Comparison of ENCODE assay signal across 1 cellular context in genomic region chr2:147927053-147927588, GRCh38.
TF ChIP-seq lines count a peak whose summit lies in the region.

No MANE protein-coding gene starts in this region.

TF ChIP-seq in HepG2, 621 proteins besides CTCF, POLR2A, EP300 and RAD21 (continued from another document and continues in another):
- TF ChIP-seq, protein P1, sequence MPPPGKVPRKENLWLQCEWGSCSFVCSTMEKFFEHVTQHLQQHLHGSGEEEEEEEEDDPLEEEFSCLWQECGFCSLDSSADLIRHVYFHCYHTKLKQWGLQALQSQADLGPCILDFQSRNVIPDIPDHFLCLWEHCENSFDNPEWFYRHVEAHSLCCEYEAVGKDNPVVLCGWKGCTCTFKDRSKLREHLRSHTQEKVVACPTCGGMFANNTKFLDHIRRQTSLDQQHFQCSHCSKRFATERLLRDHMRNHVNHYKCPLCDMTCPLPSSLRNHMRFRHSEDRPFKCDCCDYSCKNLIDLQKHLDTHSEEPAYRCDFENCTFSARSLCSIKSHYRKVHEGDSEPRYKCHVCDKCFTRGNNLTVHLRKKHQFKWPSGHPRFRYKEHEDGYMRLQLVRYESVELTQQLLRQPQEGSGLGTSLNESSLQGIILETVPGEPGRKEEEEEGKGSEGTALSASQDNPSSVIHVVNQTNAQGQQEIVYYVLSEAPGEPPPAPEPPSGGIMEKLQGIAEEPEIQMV (CRISPR knock-in tag; IDR thresholded peaks at IDR 0.05; ENCODE audit: low read depth): no peak
- TF ChIP-seq ZNF280D (CRISPR knock-in tag; IDR thresholded peaks at IDR 0.05) (0 out of 2 replicates have a peak, but pooled peaks have one; percentile 20), TBX3 (IDR thresholded peaks at IDR 0.05; ENCODE audit: borderline replicate concordance) (peak; percentile 83), ZNF558 (CRISPR knock-in tag; IDR thresholded peaks at IDR 0.05; ENCODE audit: borderline replicate concordance) (no peak), GMEB2 (CRISPR knock-in tag; IDR thresholded peaks at IDR 0.05; ENCODE audit: low read depth) (no peak), PLRG1 (conservative IDR thresholded peaks at IDR 0.05) (no peak), ZBTB8A (CRISPR knock-in tag; IDR thresholded peaks at IDR 0.05; ENCODE audit: borderline replicate concordance, low read depth) (no peak), HCFC1 (IDR thresholded peaks at IDR 0.05; ENCODE audit: low read depth, low read length) (no peak), CBX2 (IDR thresholded peaks at IDR 0.05; ENCODE audit: low read depth, low read length) (no peak), CBX2 (CRISPR knock-in tag; IDR thresholded peaks at IDR 0.05; ENCODE audit: low read depth) (no peak), ZNF10 (CRISPR knock-in tag; IDR thresholded peaks at IDR 0.05; ENCODE audit: borderline replicate concordance, low read depth) (no peak), TEAD2 (CRISPR knock-in tag; IDR thresholded peaks at IDR 0.05) (no peak), SMARCE1 (IDR thresholded peaks at IDR 0.05; ENCODE audit: borderline replicate concordance) (peak; percentile 58; the same call in 1 of the 2 replicates), ZNF44 (CRISPR knock-in tag; IDR thresholded peaks at IDR 0.05) (0 out of 2 replicates have a peak, but pooled peaks have one; percentile 53), SP1 (IDR thresholded peaks at IDR 0.05) (no peak), SP1 (CRISPR knock-in tag; IDR thresholded peaks at IDR 0.05) (no peak), HOXA3 (CRISPR knock-in tag; IDR thresholded peaks at IDR 0.05) (peak; percentile 82), ZNF644 (CRISPR knock-in tag; IDR thresholded peaks at IDR 0.05; ENCODE audit: low read depth) (peak; percentile 99), ZBTB42 (CRISPR knock-in tag; IDR thresholded peaks at IDR 0.05) (0 out of 2 replicates have a peak, but pooled peaks have one; percentile 72), SUZ12 (IDR thresholded peaks at IDR 0.05; ENCODE audit: low read depth, low read length) (no peak), SAFB2 (CRISPR knock-in tag; IDR thresholded peaks at IDR 0.05; ENCODE audit: borderline replicate concordance, low read depth) (no peak), ZNF33B (CRISPR knock-in tag; IDR thresholded peaks at IDR 0.05) (peak; percentile 56; the same call in 1 of the 2 replicates), TEAD3 (CRISPR knock-in tag; optimal IDR thresholded peaks at IDR 0.05; ENCODE audit: borderline replicate concordance) (peak; percentile 98), ZNF296 (CRISPR knock-in tag; conservative IDR thresholded peaks at IDR 0.05) (no peak), ZBTB43 (CRISPR knock-in tag; conservative IDR thresholded peaks at IDR 0.05) (peak; percentile 96), PHF5A (CRISPR knock-in tag; IDR thresholded peaks at IDR 0.05; ENCODE audit: low read depth, unreplicated experiment) (peak; percentile 63), ZFX (CRISPR knock-in tag; IDR thresholded peaks at IDR 0.05; ENCODE audit: low read depth) (no peak), PBX2 (CRISPR knock-in tag; IDR thresholded peaks at IDR 0.05) (no peak; the same call in 1 of the 2 replicates), GLI4 (CRISPR knock-in tag; IDR thresholded peaks at IDR 0.05; ENCODE audit: borderline replicate concordance) (no peak), ZNF432 (CRISPR knock-in tag; IDR thresholded peaks at IDR 0.05; ENCODE audit: borderline replicate concordance) (no peak), ZNF446 (CRISPR knock-in tag; IDR thresholded peaks at IDR 0.05) (no peak), MTA3 (CRISPR knock-in tag; IDR thresholded peaks at IDR 0.05) (no peak), ZNF468 (CRISPR knock-in tag; IDR thresholded peaks at IDR 0.05) (no peak), ZNF101 (CRISPR knock-in tag; IDR thresholded peaks at IDR 0.05; ENCODE audit: borderline replicate concordance, low read depth) (no peak), RORA (CRISPR knock-in tag; IDR thresholded peaks at IDR 0.05) (no peak), ZNF234 (CRISPR knock-in tag; conservative IDR thresholded peaks at IDR 0.05) (no peak), SMAD3 (CRISPR knock-in tag; IDR thresholded peaks at IDR 0.05) (peak; percentile 93), ZIK1 (CRISPR knock-in tag; IDR thresholded peaks at IDR 0.05; ENCODE audit: borderline replicate concordance, low read depth) (no peak), BCL6 (CRISPR knock-in tag; IDR thresholded peaks at IDR 0.05) (peak; percentile 95)
- TF ChIP-seq, protein P2, sequence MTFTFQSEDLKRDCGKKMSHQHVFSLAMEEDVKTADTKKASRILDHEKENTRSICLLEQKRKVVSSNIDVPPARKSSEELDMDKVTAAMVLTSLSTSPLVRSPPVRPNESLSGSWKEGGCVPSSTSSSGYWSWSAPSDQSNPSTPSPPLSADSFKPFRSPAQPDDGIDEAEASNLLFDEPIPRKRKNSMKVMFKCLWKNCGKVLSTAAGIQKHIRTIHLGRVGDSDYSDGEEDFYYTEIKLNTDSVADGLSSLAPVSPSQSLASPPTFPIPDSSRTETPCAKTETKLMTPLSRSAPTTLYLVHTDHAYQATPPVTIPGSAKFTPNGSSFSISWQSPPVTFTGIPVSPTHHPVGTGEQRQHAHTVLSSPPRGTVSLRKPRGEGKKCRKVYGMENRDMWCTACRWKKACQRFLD (CRISPR knock-in tag; IDR thresholded peaks at IDR 0.05; ENCODE audit: borderline replicate concordance): no peak
- TF ChIP-seq, protein P3, sequence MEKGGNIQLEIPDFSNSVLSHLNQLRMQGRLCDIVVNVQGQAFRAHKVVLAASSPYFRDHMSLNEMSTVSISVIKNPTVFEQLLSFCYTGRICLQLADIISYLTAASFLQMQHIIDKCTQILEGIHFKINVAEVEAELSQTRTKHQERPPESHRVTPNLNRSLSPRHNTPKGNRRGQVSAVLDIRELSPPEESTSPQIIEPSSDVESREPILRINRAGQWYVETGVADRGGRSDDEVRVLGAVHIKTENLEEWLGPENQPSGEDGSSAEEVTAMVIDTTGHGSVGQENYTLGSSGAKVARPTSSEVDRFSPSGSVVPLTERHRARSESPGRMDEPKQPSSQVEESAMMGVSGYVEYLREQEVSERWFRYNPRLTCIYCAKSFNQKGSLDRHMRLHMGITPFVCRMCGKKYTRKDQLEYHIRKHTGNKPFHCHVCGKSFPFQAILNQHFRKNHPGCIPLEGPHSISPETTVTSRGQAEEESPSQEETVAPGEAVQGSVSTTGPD (CRISPR knock-in tag; IDR thresholded peaks at IDR 0.05): no peak
- TF ChIP-seq, protein P4, sequence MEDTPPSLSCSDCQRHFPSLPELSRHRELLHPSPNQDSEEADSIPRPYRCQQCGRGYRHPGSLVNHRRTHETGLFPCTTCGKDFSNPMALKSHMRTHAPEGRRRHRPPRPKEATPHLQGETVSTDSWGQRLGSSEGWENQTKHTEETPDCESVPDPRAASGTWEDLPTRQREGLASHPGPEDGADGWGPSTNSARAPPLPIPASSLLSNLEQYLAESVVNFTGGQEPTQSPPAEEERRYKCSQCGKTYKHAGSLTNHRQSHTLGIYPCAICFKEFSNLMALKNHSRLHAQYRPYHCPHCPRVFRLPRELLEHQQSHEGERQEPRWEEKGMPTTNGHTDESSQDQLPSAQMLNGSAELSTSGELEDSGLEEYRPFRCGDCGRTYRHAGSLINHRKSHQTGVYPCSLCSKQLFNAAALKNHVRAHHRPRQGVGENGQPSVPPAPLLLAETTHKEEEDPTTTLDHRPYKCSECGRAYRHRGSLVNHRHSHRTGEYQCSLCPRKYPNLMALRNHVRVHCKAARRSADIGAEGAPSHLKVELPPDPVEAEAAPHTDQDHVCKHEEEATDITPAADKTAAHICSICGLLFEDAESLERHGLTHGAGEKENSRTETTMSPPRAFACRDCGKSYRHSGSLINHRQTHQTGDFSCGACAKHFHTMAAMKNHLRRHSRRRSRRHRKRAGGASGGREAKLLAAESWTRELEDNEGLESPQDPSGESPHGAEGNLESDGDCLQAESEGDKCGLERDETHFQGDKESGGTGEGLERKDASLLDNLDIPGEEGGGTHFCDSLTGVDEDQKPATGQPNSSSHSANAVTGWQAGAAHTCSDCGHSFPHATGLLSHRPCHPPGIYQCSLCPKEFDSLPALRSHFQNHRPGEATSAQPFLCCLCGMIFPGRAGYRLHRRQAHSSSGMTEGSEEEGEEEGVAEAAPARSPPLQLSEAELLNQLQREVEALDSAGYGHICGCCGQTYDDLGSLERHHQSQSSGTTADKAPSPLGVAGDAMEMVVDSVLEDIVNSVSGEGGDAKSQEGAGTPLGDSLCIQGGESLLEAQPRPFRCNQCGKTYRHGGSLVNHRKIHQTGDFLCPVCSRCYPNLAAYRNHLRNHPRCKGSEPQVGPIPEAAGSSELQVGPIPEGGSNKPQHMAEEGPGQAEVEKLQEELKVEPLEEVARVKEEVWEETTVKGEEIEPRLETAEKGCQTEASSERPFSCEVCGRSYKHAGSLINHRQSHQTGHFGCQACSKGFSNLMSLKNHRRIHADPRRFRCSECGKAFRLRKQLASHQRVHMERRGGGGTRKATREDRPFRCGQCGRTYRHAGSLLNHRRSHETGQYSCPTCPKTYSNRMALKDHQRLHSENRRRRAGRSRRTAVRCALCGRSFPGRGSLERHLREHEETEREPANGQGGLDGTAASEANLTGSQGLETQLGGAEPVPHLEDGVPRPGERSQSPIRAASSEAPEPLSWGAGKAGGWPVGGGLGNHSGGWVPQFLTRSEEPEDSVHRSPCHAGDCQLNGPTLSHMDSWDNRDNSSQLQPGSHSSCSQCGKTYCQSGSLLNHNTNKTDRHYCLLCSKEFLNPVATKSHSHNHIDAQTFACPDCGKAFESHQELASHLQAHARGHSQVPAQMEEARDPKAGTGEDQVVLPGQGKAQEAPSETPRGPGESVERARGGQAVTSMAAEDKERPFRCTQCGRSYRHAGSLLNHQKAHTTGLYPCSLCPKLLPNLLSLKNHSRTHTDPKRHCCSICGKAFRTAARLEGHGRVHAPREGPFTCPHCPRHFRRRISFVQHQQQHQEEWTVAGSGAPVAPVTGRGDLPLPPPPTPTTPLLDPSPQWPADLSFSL (CRISPR knock-in tag; IDR thresholded peaks at IDR 0.05): peak; percentile 70; the same call in 1 of the 2 replicates
- TF ChIP-seq, protein P5, sequence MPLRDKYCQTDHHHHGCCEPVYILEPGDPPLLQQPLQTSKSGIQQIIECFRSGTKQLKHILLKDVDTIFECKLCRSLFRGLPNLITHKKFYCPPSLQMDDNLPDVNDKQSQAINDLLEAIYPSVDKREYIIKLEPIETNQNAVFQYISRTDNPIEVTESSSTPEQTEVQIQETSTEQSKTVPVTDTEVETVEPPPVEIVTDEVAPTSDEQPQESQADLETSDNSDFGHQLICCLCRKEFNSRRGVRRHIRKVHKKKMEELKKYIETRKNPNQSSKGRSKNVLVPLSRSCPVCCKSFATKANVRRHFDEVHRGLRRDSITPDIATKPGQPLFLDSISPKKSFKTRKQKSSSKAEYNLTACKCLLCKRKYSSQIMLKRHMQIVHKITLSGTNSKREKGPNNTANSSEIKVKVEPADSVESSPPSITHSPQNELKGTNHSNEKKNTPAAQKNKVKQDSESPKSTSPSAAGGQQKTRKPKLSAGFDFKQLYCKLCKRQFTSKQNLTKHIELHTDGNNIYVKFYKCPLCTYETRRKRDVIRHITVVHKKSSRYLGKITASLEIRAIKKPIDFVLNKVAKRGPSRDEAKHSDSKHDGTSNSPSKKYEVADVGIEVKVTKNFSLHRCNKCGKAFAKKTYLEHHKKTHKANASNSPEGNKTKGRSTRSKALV (CRISPR knock-in tag; IDR thresholded peaks at IDR 0.05): no peak
